1 cellular context compared by ENCODE assay signal in genomic region chr19:42282036-42282762, GRCh38.
TF ChIP-seq lines count a peak whose summit lies in the region.

No MANE protein-coding gene starts in this region.

TF ChIP-seq in HEK293, 187 proteins besides CTCF, POLR2A, EP300 and RAD21 (continued from another document):
- TF ChIP-seq, protein P1, sequence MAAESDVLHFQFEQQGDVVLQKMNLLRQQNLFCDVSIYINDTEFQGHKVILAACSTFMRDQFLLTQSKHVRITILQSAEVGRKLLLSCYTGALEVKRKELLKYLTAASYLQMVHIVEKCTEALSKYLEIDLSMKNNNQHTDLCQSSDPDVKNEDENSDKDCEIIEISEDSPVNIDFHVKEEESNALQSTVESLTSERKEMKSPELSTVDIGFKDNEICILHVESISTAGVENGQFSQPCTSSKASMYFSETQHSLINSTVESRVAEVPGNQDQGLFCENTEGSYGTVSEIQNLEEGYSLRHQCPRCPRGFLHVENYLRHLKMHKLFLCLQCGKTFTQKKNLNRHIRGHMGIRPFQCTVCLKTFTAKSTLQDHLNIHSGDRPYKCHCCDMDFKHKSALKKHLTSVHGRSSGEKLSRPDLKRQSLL (tag by site-specific recombination; IDR thresholded peaks at IDR 0.05): peak; percentile 42; the same call in 1 of the 2 replicates
- no peak for TF ChIP-seq ZNF311 (tag by site-specific recombination; IDR thresholded peaks at IDR 0.05; ENCODE audit: borderline replicate concordance)
- no peak for TF ChIP-seq ZNF341 (tag by site-specific recombination; IDR thresholded peaks at IDR 0.05; ENCODE audit: low read depth)
- TF ChIP-seq ZNF302 (tag by site-specific recombination; IDR thresholded peaks at IDR 0.05; ENCODE audit: low read depth): no peak
- no peak for TF ChIP-seq OVOL3 (tag by site-specific recombination; IDR thresholded peaks at IDR 0.05)
- 0 out of 2 replicates have a peak, but pooled peaks have one; percentile 18 for TF ChIP-seq ZBTB10 (tag by site-specific recombination; IDR thresholded peaks at IDR 0.05)
- no peak for TF ChIP-seq YY2 (tag by site-specific recombination; IDR thresholded peaks at IDR 0.05)
- peak; percentile 85 for TF ChIP-seq BCL11A (tag by site-specific recombination; IDR thresholded peaks at IDR 0.05; ENCODE audit: low read depth)
- 0 out of 2 replicates have a peak, but pooled peaks have one; percentile 50 for TF ChIP-seq ZBTB8A (tag by site-specific recombination; IDR thresholded peaks at IDR 0.05)
- TF ChIP-seq ZNF707 (tag by site-specific recombination; IDR thresholded peaks at IDR 0.05): no peak
- no peak for TF ChIP-seq ZNF292 (tag by site-specific recombination; IDR thresholded peaks at IDR 0.05; ENCODE audit: borderline replicate concordance, low read depth)
- TF ChIP-seq ZFP41 (tag by site-specific recombination; IDR thresholded peaks at IDR 0.05; ENCODE audit: borderline replicate concordance): no peak
- TF ChIP-seq ZNF777 (tag by site-specific recombination; IDR thresholded peaks at IDR 0.05; ENCODE audit: borderline replicate concordance): no peak
- no peak for TF ChIP-seq ZNF133 (tag by site-specific recombination; IDR thresholded peaks at IDR 0.05)
- no peak for TF ChIP-seq ZBTB20 (tag by site-specific recombination; IDR thresholded peaks at IDR 0.05)
- TF ChIP-seq, protein P2, sequence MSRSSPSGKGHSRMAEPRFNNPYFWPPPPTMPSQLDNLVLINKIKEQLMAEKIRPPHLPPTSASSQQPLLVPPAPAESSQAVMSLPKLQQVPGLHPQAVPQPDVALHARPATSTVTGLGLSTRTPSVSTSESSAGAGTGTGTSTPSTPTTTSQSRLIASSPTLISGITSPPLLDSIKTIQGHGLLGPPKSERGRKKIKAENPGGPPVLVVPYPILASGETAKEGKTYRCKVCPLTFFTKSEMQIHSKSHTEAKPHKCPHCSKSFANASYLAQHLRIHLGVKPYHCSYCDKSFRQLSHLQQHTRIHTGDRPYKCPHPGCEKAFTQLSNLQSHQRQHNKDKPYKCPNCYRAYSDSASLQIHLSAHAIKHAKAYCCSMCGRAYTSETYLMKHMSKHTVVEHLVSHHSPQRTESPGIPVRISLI (tag by site-specific recombination; IDR thresholded peaks at IDR 0.05): no peak
- TF ChIP-seq ZNF48 (tag by site-specific recombination; IDR thresholded peaks at IDR 0.05): no peak
- TF ChIP-seq KLF10 (tag by site-specific recombination; IDR thresholded peaks at IDR 0.05): no peak
- no peak for TF ChIP-seq PBX3 (CRISPR knock-in tag; IDR thresholded peaks at IDR 0.05)
- TF ChIP-seq, protein P3, sequence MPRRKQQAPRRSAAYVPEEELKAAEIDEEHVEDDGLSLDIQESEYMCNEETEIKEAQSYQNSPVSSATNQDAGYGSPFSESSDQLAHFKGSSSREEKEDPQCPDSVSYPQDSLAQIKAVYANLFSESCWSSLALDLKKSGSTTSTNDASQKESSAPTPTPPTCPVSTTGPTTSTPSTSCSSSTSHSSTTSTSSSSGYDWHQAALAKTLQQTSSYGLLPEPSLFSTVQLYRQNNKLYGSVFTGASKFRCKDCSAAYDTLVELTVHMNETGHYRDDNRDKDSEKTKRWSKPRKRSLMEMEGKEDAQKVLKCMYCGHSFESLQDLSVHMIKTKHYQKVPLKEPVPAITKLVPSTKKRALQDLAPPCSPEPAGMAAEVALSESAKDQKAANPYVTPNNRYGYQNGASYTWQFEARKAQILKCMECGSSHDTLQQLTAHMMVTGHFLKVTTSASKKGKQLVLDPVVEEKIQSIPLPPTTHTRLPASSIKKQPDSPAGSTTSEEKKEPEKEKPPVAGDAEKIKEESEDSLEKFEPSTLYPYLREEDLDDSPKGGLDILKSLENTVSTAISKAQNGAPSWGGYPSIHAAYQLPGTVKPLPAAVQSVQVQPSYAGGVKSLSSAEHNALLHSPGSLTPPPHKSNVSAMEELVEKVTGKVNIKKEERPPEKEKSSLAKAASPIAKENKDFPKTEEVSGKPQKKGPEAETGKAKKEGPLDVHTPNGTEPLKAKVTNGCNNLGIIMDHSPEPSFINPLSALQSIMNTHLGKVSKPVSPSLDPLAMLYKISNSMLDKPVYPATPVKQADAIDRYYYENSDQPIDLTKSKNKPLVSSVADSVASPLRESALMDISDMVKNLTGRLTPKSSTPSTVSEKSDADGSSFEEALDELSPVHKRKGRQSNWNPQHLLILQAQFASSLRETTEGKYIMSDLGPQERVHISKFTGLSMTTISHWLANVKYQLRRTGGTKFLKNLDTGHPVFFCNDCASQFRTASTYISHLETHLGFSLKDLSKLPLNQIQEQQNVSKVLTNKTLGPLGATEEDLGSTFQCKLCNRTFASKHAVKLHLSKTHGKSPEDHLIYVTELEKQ (tag by site-specific recombination; IDR thresholded peaks at IDR 0.05; ENCODE audit: borderline replicate concordance): no peak
- no peak for TF ChIP-seq ZNF354C (tag by site-specific recombination; IDR thresholded peaks at IDR 0.05; ENCODE audit: borderline replicate concordance, low read depth)
- TF ChIP-seq OSR2 (tag by site-specific recombination; IDR thresholded peaks at IDR 0.05): no peak
- TF ChIP-seq ZNF600 (tag by site-specific recombination; IDR thresholded peaks at IDR 0.05): no peak
- no peak for TF ChIP-seq ZNF37A (tag by site-specific recombination; IDR thresholded peaks at IDR 0.05)
- TF ChIP-seq ZNF776 (tag by site-specific recombination; IDR thresholded peaks at IDR 0.05; ENCODE audit: borderline replicate concordance): no peak
- no peak for TF ChIP-seq TCF7L2 (IDR thresholded peaks at IDR 0.05; ENCODE audit: borderline replicate concordance, low read depth, low read length)
- no peak for TF ChIP-seq ZBTB17 (tag by site-specific recombination; IDR thresholded peaks at IDR 0.05)
- no peak for TF ChIP-seq ZNF169 (tag by site-specific recombination; IDR thresholded peaks at IDR 0.05)
- TF ChIP-seq BCL11B (tag by site-specific recombination; IDR thresholded peaks at IDR 0.05; ENCODE audit: low read depth): peak; percentile 5; the same call in 1 of the 2 replicates
- TF ChIP-seq PATZ1 (tag by site-specific recombination; IDR thresholded peaks at IDR 0.05): peak; percentile 99
- no peak for TF ChIP-seq ZNF280C (tag by site-specific recombination; IDR thresholded peaks at IDR 0.05)
- TF ChIP-seq ZSCAN30 (tag by site-specific recombination; IDR thresholded peaks at IDR 0.05): 0 out of 2 replicates have a peak, but pooled peaks have one; percentile 64
- TF ChIP-seq ZBTB21 (tag by site-specific recombination; IDR thresholded peaks at IDR 0.05): no peak
- no peak for TF ChIP-seq ZNF146 (tag by site-specific recombination; IDR thresholded peaks at IDR 0.05)
- TF ChIP-seq GLI4 (tag by site-specific recombination; IDR thresholded peaks at IDR 0.05): no peak
- peak; percentile 41; the same call in 1 of the 2 replicates for TF ChIP-seq ZNF335 (tag by site-specific recombination; conservative IDR thresholded peaks at IDR 0.05)
- TF ChIP-seq ZNF324 (tag by site-specific recombination; IDR thresholded peaks at IDR 0.05): 0 out of 2 replicates have a peak, but pooled peaks have one; percentile 9
- no peak for TF ChIP-seq MYNN (tag by site-specific recombination; IDR thresholded peaks at IDR 0.05; ENCODE audit: borderline replicate concordance)
- TF ChIP-seq ZNF350 (tag by site-specific recombination; IDR thresholded peaks at IDR 0.05): no peak
- TF ChIP-seq SCRT1 (tag by site-specific recombination; IDR thresholded peaks at IDR 0.05; ENCODE audit: borderline replicate concordance): no peak
- TF ChIP-seq ZNF549 (tag by site-specific recombination; IDR thresholded peaks at IDR 0.05): no peak
- no peak for TF ChIP-seq ZNF521 (tag by site-specific recombination; IDR thresholded peaks at IDR 0.05)
- no peak for TF ChIP-seq ZNF571 (tag by site-specific recombination; IDR thresholded peaks at IDR 0.05)
- peak; percentile 56 for TF ChIP-seq GLIS1 (tag by site-specific recombination; IDR thresholded peaks at IDR 0.05)
- no peak; the same call in none of the 2 replicates for TF ChIP-seq HIC1 (tag by site-specific recombination; IDR thresholded peaks at IDR 0.05)
- no peak for TF ChIP-seq ZNF274 (IDR thresholded peaks at IDR 0.05; ENCODE audit: low read length)
- TF ChIP-seq ZNF274 (tag by site-specific recombination; IDR thresholded peaks at IDR 0.05; ENCODE audit: borderline replicate concordance): no peak
